1 cellular context compared by ENCODE assay signal in the genomic region with DNA sequence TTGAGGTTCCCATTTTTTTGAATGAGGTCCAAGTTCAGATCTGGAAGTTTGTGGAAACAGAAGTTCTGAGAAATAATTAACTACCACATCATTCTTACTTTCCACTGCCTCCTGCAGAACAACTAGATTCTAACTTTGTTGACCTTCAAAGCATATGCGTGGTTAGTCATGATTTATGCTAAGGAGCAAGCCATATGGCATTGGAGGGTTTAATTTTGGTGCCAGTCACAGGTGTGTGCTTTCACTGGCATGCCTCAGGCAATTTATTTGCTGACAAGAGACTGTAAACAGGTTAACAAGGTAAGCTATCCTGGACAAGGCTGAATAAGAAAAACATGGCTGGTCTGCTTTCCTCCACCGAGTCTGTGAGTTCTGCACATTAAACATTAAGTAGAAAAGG.
TF ChIP-seq lines count a peak whose summit lies in the region.

No MANE protein-coding gene starts in this region.

TF ChIP-seq in IMR-90, 13 proteins besides CTCF, POLR2A, EP300 and RAD21 (continued from another document):
- TF ChIP-seq, protein P1, sequence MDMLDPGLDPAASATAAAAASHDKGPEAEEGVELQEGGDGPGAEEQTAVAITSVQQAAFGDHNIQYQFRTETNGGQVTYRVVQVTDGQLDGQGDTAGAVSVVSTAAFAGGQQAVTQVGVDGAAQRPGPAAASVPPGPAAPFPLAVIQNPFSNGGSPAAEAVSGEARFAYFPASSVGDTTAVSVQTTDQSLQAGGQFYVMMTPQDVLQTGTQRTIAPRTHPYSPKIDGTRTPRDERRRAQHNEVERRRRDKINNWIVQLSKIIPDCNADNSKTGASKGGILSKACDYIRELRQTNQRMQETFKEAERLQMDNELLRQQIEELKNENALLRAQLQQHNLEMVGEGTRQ (IDR thresholded peaks at IDR 0.05; ENCODE audit: low read depth, low read length): no peak
- TF ChIP-seq MXI1 (IDR thresholded peaks at IDR 0.05; ENCODE audit: borderline replicate concordance, low read depth, low read length) (no peak), BHLHE40 (IDR thresholded peaks at IDR 0.05; ENCODE audit: low read depth, low read length) (no peak), FOS (IDR thresholded peaks at IDR 0.05; ENCODE audit: low read depth, low read length) (no peak), CHD1 (IDR thresholded peaks at IDR 0.05; ENCODE audit: low read depth, low read length) (no peak), MAFK (IDR thresholded peaks at IDR 0.05; ENCODE audit: low read depth, low read length) (no peak)
